19 cellular contexts compared by ENCODE assay signal in genomic region chr1:67610450-67610849, GRCh38.
DNase-seq lines count a peak whose midpoint lies in the region; ATAC-seq lines count a peak whose summit lies in the region.
"Had no signal": no experiment of that assay in that cellular context is flagged by ENCODE, and none has a peak within 500 bp of the region (broad histone marks: within the 10 kb centered on the region; RNA-seq: fewer than 3 reads in every experiment).

No MANE protein-coding gene starts in this region.

- no peak overlapping the region for H3K27ac Mint-ChIP-seq in stimulated activated effector memory CD8-positive, alpha-beta T cell treated with anti-CD3 and anti-CD28 coated beads, Interleukin-12 subunit alpha, Interleukin-12 subunit beta, amount 100 ng/mL, for 72 hours
- H3K27ac Mint-ChIP-seq: activated CD8-positive, alpha-beta T cell treated with anti-CD3 and anti-CD28 coated beads for 36 hours; H9; type B pancreatic cell had no signal

- DNase-seq in RPMI7951 (ENCODE audit: low read depth) (peak; percentile 65), NCI-H2081 (lab: John Stamatoyannopoulos, UW) (no peak), NCI-H2196 (lab: John Stamatoyannopoulos, UW; ENCODE audit: unreplicated experiment) (no peak)
- DNase-seq in stimulated activated effector memory CD8-positive, alpha-beta T cell treated with anti-CD3 and anti-CD28 coated beads, Interleukin-12 subunit alpha, Interleukin-12 subunit beta, amount 100 ng/mL, for 72 hours (ENCODE audit: low spot score in 2 of 2): no peak
- DNase-seq: activated CD8-positive, alpha-beta T cell treated with anti-CD3 and anti-CD28 coated beads for 36 hours; activated naive CD4-positive, alpha-beta T cell treated with Interleukin-2 at 50 U/mL for 16 hours; AML-193; amygdala; central memory CD4-positive, alpha-beta T cell; dorsolateral prefrontal cortex; foreskin fibroblast; H9; hypothalamus; NCI-H2227 treated with DMSO at 0.1 percent for 48 hours; stimulated activated CD4-positive, alpha-beta T cell treated with anti-CD3 and anti-CD28 coated beads, Interleukin-4, amount 100 ng/mL, for 1 hour had no signal

- H3K36me3 Mint-ChIP-seq in stimulated activated effector memory CD8-positive, alpha-beta T cell treated with anti-CD3 and anti-CD28 coated beads, Interleukin-12 subunit alpha, Interleukin-12 subunit beta, amount 100 ng/mL, for 72 hours: no peaks in the 10 kb centered on the region

- H3K9me3 Mint-ChIP-seq in stimulated activated effector memory CD8-positive, alpha-beta T cell treated with anti-CD3 and anti-CD28 coated beads, Interleukin-12 subunit alpha, Interleukin-12 subunit beta, amount 100 ng/mL, for 72 hours: peaks cover 3% of the 10 kb centered on the region
- H3K9me3 Mint-ChIP-seq: activated CD8-positive, alpha-beta T cell treated with anti-CD3 and anti-CD28 coated beads for 36 hours; H9; type B pancreatic cell had no signal

- H3K4me1 Mint-ChIP-seq in stimulated activated effector memory CD8-positive, alpha-beta T cell treated with anti-CD3 and anti-CD28 coated beads, Interleukin-12 subunit alpha, Interleukin-12 subunit beta, amount 100 ng/mL, for 72 hours: no peaks in the 10 kb centered on the region

- H3K4me3 Mint-ChIP-seq in stimulated activated effector memory CD8-positive, alpha-beta T cell treated with anti-CD3 and anti-CD28 coated beads, Interleukin-12 subunit alpha, Interleukin-12 subunit beta, amount 100 ng/mL, for 72 hours: no peak overlapping the region
- H3K4me3 Mint-ChIP-seq: activated CD8-positive, alpha-beta T cell treated with anti-CD3 and anti-CD28 coated beads for 36 hours; H9; type B pancreatic cell had no signal

- ATAC-seq in GM19025 (IDR thresholded peaks at IDR 0.05; ENCODE audit: low read depth, unreplicated experiment): peak; percentile 2
- peak; percentile 17 for ATAC-seq in HG02852 (IDR thresholded peaks at IDR 0.05; ENCODE audit: unreplicated experiment)
- peak; percentile 38 for ATAC-seq in stimulated activated effector memory CD8-positive, alpha-beta T cell treated with anti-CD3 and anti-CD28 coated beads, Interleukin-12 subunit alpha, Interleukin-12 subunit beta, amount 100 ng/mL, for 72 hours
- ATAC-seq in GM21737 (IDR thresholded peaks at IDR 0.05; ENCODE audit: unreplicated experiment): no peak
- ATAC-seq: activated CD8-positive, alpha-beta T cell treated with anti-CD3 and anti-CD28 coated beads for 36 hours had no signal
